ENCODE assay signal across 8 cellular contexts in the genomic region with DNA sequence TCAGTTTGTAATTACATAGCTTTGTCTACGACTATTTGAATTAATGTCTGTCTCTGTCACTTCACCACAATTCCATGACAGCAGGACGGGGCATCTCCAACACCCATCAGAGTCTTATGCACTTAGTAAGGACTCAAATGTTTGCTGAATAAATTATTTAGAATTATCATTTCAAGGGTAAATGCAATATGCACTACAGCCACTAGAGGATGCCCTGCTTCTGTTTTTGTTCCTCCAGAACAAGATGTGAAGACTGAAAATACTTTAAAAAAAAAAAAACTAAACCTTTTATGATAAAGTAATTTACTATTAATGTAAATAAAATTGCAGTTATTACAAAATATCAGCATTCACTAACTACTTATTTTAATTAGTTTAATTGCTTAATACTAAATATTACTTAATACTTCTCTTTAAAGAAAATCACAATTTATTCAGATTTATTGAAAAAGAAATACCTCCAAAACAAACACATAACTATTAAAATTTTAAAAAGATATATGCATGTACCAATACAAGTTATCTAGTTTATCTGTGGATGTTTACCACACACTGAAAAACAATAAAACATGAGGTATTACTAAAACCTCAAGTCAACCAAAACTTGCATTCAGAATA. TPM values are rescaled to one million over a fixed set of nuclear protein-coding genes. Genes with fewer than 3 reads are reported as not detected.
DNase-seq lines count a peak whose midpoint lies in the region; ATAC-seq, FAIRE-seq and TF ChIP-seq lines count a peak whose summit lies in the region.

No MANE protein-coding gene starts in this region.

- peaks cover 4% of the 10 kb centered on the region for H4K20me1 ChIP-seq in hepatocyte (ENCODE audit: insufficient read depth, poor library complexity, severe bottlenecking)

- no peak overlapping the region for H2AFZ ChIP-seq in hepatocyte

- no peak for DNase-seq in GM12892 (ENCODE audit: insufficient read length)
- DNase-seq in NCI-H748 (lab: John Stamatoyannopoulos, UW; ENCODE audit: unreplicated experiment) = peak; percentile 63
- DNase-seq in activated naive CD4-positive, alpha-beta T cell treated with anti-CD3 and anti-CD28 coated beads for 36 hours = peak; percentile 71
- peak; percentile 74 for DNase-seq in hepatocyte (ENCODE audit: low spot score)
- peak; percentile 11 for DNase-seq in stimulated activated CD4-positive, alpha-beta T cell treated with anti-CD3 and anti-CD28 coated beads, Interleukin-1b, Interleukin-23, amount 100 ng/mL, for 48 hours
- no peak for DNase-seq in NCI-H187 treated with DMSO at 0.1 percent for 48 hours (lab: John Stamatoyannopoulos, UW)

- no peak overlapping the region for H3K4me3 ChIP-seq in hepatocyte

- H3K4me1 ChIP-seq in hepatocyte (ENCODE audit: insufficient read depth) = peaks cover 10% of the 10 kb centered on the region

- FAIRE-seq in GM12892 (lab: Jason Lieb, UNC) = peak; percentile 51

- H3K79me2 ChIP-seq in hepatocyte = peaks cover 58% of the 10 kb centered on the region

- CTCF ChIA-PET in activated naive CD4-positive, alpha-beta T cell treated with anti-CD3 and anti-CD28 coated beads for 36 hours (lab: Charles Lee) = interaction anchor here (0.8 to 9.5 kb wide), 6 partner anchors 9 to 74 kb away, joined by 3 to 124 read pairs (median 6); no protein-coding TSS in a partner anchor

- H3K27ac Mint-ChIP-seq in activated naive CD4-positive, alpha-beta T cell treated with anti-CD3 and anti-CD28 coated beads for 36 hours = no peak overlapping the region

- H3K4me3 Mint-ChIP-seq in activated naive CD4-positive, alpha-beta T cell treated with anti-CD3 and anti-CD28 coated beads for 36 hours = no peak overlapping the region

- peaks cover 16% of the 10 kb centered on the region for H3K4me1 Mint-ChIP-seq in activated naive CD4-positive, alpha-beta T cell treated with anti-CD3 and anti-CD28 coated beads for 36 hours (ENCODE audit: low read depth)

- peak; percentile 99 for TF ChIP-seq CTCF in C4-2B (conservative IDR thresholded peaks at IDR 0.05)
- TF ChIP-seq CTCF in hepatocyte (IDR thresholded peaks at IDR 0.05; ENCODE audit: poor library complexity) = peak; percentile 91

- no peak for ATAC-seq in GM21515 (IDR thresholded peaks at IDR 0.05; ENCODE audit: unreplicated experiment)

- intact Hi-C loops in activated naive CD4-positive, alpha-beta T cell treated with anti-CD3 and anti-CD28 coated beads for 36 hours (cut with micrococcal nuclease) = loop anchor here (1.0 to 10.0 kb wide), 7 partner anchors 66 to 1791 kb away; a partner anchor contains a TSS

- H3K9me3 Mint-ChIP-seq in activated naive CD4-positive, alpha-beta T cell treated with anti-CD3 and anti-CD28 coated beads for 36 hours = no peaks in the 10 kb centered on the region

- H3K36me3 ChIP-seq in hepatocyte (replicated peaks; ENCODE audit: insufficient read depth, low read depth) = no peaks in the 10 kb centered on the region

- peaks cover 2% of the 10 kb centered on the region for H3K36me3 Mint-ChIP-seq in activated naive CD4-positive, alpha-beta T cell treated with anti-CD3 and anti-CD28 coated beads for 36 hours (ENCODE audit: low read depth)

- no peak overlapping the region for H3K4me2 ChIP-seq in hepatocyte

- H3K9me3 ChIP-seq in hepatocyte (ENCODE audit: low read depth) = no peaks in the 10 kb centered on the region

- no peaks in the 10 kb centered on the region for H3K27me3 Mint-ChIP-seq in activated naive CD4-positive, alpha-beta T cell treated with anti-CD3 and anti-CD28 coated beads for 36 hours (ENCODE audit: low read depth)

- H3K27ac ChIP-seq in C4-2B (no peak overlapping the region), hepatocyte (no peak overlapping the region)

- 4% methylated on average over 2 of the region's 2 CpGs for WGBS in hepatocyte (ENCODE audit: low lambda C conversion rate, missing lambda C conversion rate)

- no peaks in the 10 kb centered on the region for H3K27me3 ChIP-seq in hepatocyte

- no peak for TF ChIP-seq POLR2A in GM12892 (IDR thresholded peaks at IDR 0.05; ENCODE audit: low read depth, low read length)

- no peaks in the 10 kb centered on the region for H3K9me2 ChIP-seq in hepatocyte (replicated peaks; ENCODE audit: insufficient read depth)

RNA-seq across cellular contexts. Expression of a gene that starts 3.2 kb away (rescaled TPM):
- 15.5 TPM for polyA plus RNA-seq in GM12892 (2012; ENCODE audit: missing spikeins)
- total RNA-seq in activated naive CD4-positive, alpha-beta T cell treated with anti-CD3 and anti-CD28 coated beads for 36 hours = 10 to 100 TPM; 21.2 to 22.6 TPM
- 42.9 and 49.2 TPM in 2 replicates for total RNA-seq in hepatocyte
- 18.9 and 25.2 TPM in 2 replicates for polyA plus RNA-seq in hepatocyte

RNA-seq across cellular contexts. Expression of a gene that starts 3.4 kb away (rescaled TPM):
- 11.3 TPM for polyA plus RNA-seq in GM12892 (2012; ENCODE audit: missing spikeins)
- total RNA-seq in activated naive CD4-positive, alpha-beta T cell treated with anti-CD3 and anti-CD28 coated beads for 36 hours = 10 to 100 TPM; 15.7 to 16.3 TPM
- total RNA-seq in hepatocyte = 28.9 and 45.8 TPM in 2 replicates
- polyA plus RNA-seq in hepatocyte = 8.3 and 9.3 TPM in 2 replicates

Comparison
In these comparisons a context has a peak if more than half of its experiments do, and no peak if none do; other contexts are left out.
1. DNase-seq: peak in NCI-H748 (single experiment), activated naive CD4-positive, alpha-beta T cell treated with anti-CD3 and anti-CD28 coated beads for 36 hours (single experiment), hepatocyte (single experiment) and stimulated activated CD4-positive, alpha-beta T cell treated with anti-CD3 and anti-CD28 coated beads, Interleukin-1b, Interleukin-23, amount 100 ng/mL, for 48 hours (single experiment); none in GM12892 (single experiment) and NCI-H187 treated with DMSO at 0.1 percent for 48 hours (single experiment).